ENCODE assay signal across 31 cellular contexts in genomic region chr15:35087759-35088158, GRCh38. TPM values are rescaled to one million over a fixed set of nuclear protein-coding genes. Genes with fewer than 3 reads are reported as not detected.
"Had no signal": no experiment of that assay in that cellular context is flagged by ENCODE, and none has a peak within 500 bp of the region (broad histone marks: within the 10 kb centered on the region; RNA-seq: fewer than 3 reads in every experiment).

No MANE protein-coding gene starts in this region.

- H3K4me3 ChIP-seq: adrenal gland, ascending aorta, esophagus muscularis mucosa, gastrocnemius medialis had no signal

- H3K27me3 ChIP-seq: adrenal gland, ascending aorta, esophagus muscularis mucosa, foreskin keratinocyte, gastrocnemius medialis had no signal

- H3K36me3 ChIP-seq: adrenal gland, ascending aorta, esophagus muscularis mucosa, gastrocnemius medialis had no signal

- H3K9me3 ChIP-seq: adrenal gland, ascending aorta, esophagus muscularis mucosa, gastrocnemius medialis had no signal

- DNase-seq: activated CD4-positive, alpha-beta memory T cell treated with anti-CD3 and anti-CD28 coated beads for 36 hours; activated CD4-positive, alpha-beta T cell treated with anti-CD3 and anti-CD28 coated beads for 36 hours; activated CD4-positive, alpha-beta T cell treated with anti-CD3 and anti-CD28 coated beads, Interleukin-2, amount 10 ng/mL, durations not matched to agents 24 days and 14 days; activated CD4-positive, CD25-positive, alpha-beta regulatory T cell; activated CD4-positive, CD25-positive, alpha-beta regulatory T cell treated with anti-CD3 and anti-CD28 coated beads, Interleukin-2, amount 50 U/mL, for 72 hours; activated CD8-positive, alpha-beta memory T cell treated with anti-CD3 and anti-CD28 coated beads, Interleukin-2, amount 10 ng/mL, durations not matched to agents 7 days and 5 days; activated CD8-positive, alpha-beta memory T cell treated with anti-CD3 and anti-CD28 coated beads, Interleukin-2, amount 50 U/mL, for 4 hours; activated CD8-positive, alpha-beta T cell treated with anti-CD3 and anti-CD28 coated beads, Interleukin-2, amount 10 ng/mL, durations not matched to agents 7 days and 5 days; activated effector memory CD4-positive, alpha-beta T cell treated with anti-CD3 and anti-CD28 coated beads, Interleukin-2, amount 50 U/mL, for 16 hours; activated naive CD4-positive, alpha-beta T cell treated with anti-CD3 and anti-CD28 coated beads for 36 hours; activated naive CD8-positive, alpha-beta T cell treated with anti-CD3 and anti-CD28 coated beads for 36 hours; activated naive CD8-positive, alpha-beta T cell treated with anti-CD3 and anti-CD28 coated beads, Interleukin-2, amount 50 U/mL, for 24 hours; activated T-cell treated with anti-CD3 and anti-CD28 coated beads, Interleukin-2, amount 50 U/mL, for 1 hour; activated T-cell treated with anti-CD3 and anti-CD28 coated beads, Interleukin-2, amount 50 U/mL, for 48 hours; adrenal gland; cortex of kidney; dermis blood vessel endothelial cell; effector CD4-positive, alpha-beta T cell; effector memory CD8-positive, alpha-beta T cell; erythroblast; gastrocnemius medialis; T-helper 2 cell had no signal

- H3K4me1 ChIP-seq: adrenal gland, ascending aorta, gastrocnemius medialis had no signal

- H3K27ac ChIP-seq: adrenal gland, ascending aorta, esophagus muscularis mucosa, foreskin keratinocyte, gastrocnemius medialis had no signal

- ATAC-seq: activated CD4-positive, alpha-beta T cell treated with anti-CD3 and anti-CD28 coated beads for 36 hours; activated CD8-positive, alpha-beta memory T cell treated with anti-CD3 and anti-CD28 coated beads, Interleukin-2, amount 10 ng/mL, durations not matched to agents 7 days and 5 days; activated CD8-positive, alpha-beta T cell treated with anti-CD3 and anti-CD28 coated beads, Interleukin-2, amount 10 ng/mL, durations not matched to agents 7 days and 5 days; activated naive CD8-positive, alpha-beta T cell treated with anti-CD3 and anti-CD28 coated beads, Interleukin-2, amount 50 U/mL, for 24 hours; effector memory CD8-positive, alpha-beta T cell; foreskin keratinocyte; gastrocnemius medialis had no signal

RNA-seq across cellular contexts. Expression of gene NANOGP8, which starts 2.7 kb away (rescaled TPM):
- total RNA-seq: activated CD4-positive, alpha-beta memory T cell treated with anti-CD3 and anti-CD28 coated beads for 36 hours; activated CD4-positive, alpha-beta T cell treated with anti-CD3 and anti-CD28 coated beads for 36 hours; activated CD4-positive, alpha-beta T cell treated with anti-CD3 and anti-CD28 coated beads, Interleukin-2, amount 10 ng/mL, durations not matched to agents 24 days and 14 days; activated CD8-positive, alpha-beta memory T cell treated with anti-CD3 and anti-CD28 coated beads for 36 hours; activated CD8-positive, alpha-beta memory T cell treated with anti-CD3 and anti-CD28 coated beads, Interleukin-2, amount 10 ng/mL, durations not matched to agents 7 days and 5 days; activated CD8-positive, alpha-beta T cell treated with anti-CD3 and anti-CD28 coated beads, Interleukin-2, amount 10 ng/mL, durations not matched to agents 7 days and 5 days; activated naive CD4-positive, alpha-beta T cell treated with anti-CD3 and anti-CD28 coated beads for 36 hours; activated naive CD8-positive, alpha-beta T cell treated with anti-CD3 and anti-CD28 coated beads for 36 hours; activated T-helper 1 cell treated with anti-CD3 and anti-CD28 coated beads, Interleukin-12 subunit alpha, Interleukin-12 subunit beta, Interleukin-2, Interleukin-4 antibody, amounts not matched to agents 30 ng/mL and 10 ng/mL and 1 ng/mL, durations not matched to agents 14 hours and 24 hours and 36 hours; activated T-helper 2 cell treated with anti-CD3 and anti-CD28 coated beads, Interferon-gamma antibody, Interleukin-2, Interleukin-4, amounts not matched to agents 10 μg/mL and 5 μg/mL and 100 μg/mL, durations not matched to agents 14 hours and 24 hours and 36 hours; ascending aorta; bronchial epithelial cell; cardiac septum; dermis blood vessel endothelial cell; foreskin keratinocyte; gastrocnemius medialis; T-helper 1 cell treated with Interleukin-12 subunit alpha and Interleukin-12 subunit beta and Interleukin-4 antibody, amounts not matched to agents 30 ng/mL and 1 ng/mL, for 36 hours had no signal
- polyA plus RNA-seq: adrenal gland, foreskin keratinocyte had no signal
